ENCODE assay signal across 19 cellular contexts in genomic region chr3:167738037-167738436, GRCh38.
"Had no signal": no experiment of that assay in that cellular context is flagged by ENCODE, and none has a peak within 500 bp of the region (broad histone marks: within the 10 kb centered on the region; RNA-seq: fewer than 3 reads in every experiment).

No MANE protein-coding gene starts in this region.

- H3K36me3 ChIP-seq: neural progenitor cell, ovary, tibial nerve had no signal

- DNase-seq: cerebellar nuclear complex; endodermal cell; erythroblast; foreskin keratinocyte; heart left ventricle; hippocampal formation; kidney glomerular epithelial cell; mucosa of descending colon; naive thymus-derived CD8-positive, alpha-beta T cell; nucleus accumbens; ovary; right cardiac atrium; stimulated activated CD4-positive, alpha-beta T cell treated with anti-CD3 and anti-CD28 coated beads, Interleukin-2, amount 100 ng/mL, for 48 hours; testis had no signal

- H3K9me3 ChIP-seq: heart left ventricle, mucosa of descending colon, ovary, testis, tibial nerve had no signal

- ATAC-seq: foreskin keratinocyte; heart left ventricle; left lobe of liver; mucosa of descending colon; naive thymus-derived CD8-positive, alpha-beta T cell; right cardiac atrium; stimulated activated effector memory CD8-positive, alpha-beta T cell treated with anti-CD3 and anti-CD28 coated beads, Interleukin-12 subunit alpha, Interleukin-12 subunit beta, amount 100 ng/mL, for 72 hours had no signal

- H3K27me3 ChIP-seq: foreskin keratinocyte, heart left ventricle, neural progenitor cell, ovary, testis, tibial nerve had no signal

- H2AFZ ChIP-seq: neural progenitor cell had no signal

- H3K4me1 ChIP-seq: testis had no signal

- H3K27ac ChIP-seq: foreskin keratinocyte, heart left ventricle, neural progenitor cell, ovary, testis, tibial nerve had no signal

- H3K4me3 ChIP-seq: heart left ventricle, mucosa of descending colon, neural progenitor cell, ovary, smooth muscle cell, testis, tibial nerve had no signal

- H3K4me2 ChIP-seq: neural progenitor cell had no signal
